Comparison of ENCODE assay signal across 17 cellular contexts in the genomic region with DNA sequence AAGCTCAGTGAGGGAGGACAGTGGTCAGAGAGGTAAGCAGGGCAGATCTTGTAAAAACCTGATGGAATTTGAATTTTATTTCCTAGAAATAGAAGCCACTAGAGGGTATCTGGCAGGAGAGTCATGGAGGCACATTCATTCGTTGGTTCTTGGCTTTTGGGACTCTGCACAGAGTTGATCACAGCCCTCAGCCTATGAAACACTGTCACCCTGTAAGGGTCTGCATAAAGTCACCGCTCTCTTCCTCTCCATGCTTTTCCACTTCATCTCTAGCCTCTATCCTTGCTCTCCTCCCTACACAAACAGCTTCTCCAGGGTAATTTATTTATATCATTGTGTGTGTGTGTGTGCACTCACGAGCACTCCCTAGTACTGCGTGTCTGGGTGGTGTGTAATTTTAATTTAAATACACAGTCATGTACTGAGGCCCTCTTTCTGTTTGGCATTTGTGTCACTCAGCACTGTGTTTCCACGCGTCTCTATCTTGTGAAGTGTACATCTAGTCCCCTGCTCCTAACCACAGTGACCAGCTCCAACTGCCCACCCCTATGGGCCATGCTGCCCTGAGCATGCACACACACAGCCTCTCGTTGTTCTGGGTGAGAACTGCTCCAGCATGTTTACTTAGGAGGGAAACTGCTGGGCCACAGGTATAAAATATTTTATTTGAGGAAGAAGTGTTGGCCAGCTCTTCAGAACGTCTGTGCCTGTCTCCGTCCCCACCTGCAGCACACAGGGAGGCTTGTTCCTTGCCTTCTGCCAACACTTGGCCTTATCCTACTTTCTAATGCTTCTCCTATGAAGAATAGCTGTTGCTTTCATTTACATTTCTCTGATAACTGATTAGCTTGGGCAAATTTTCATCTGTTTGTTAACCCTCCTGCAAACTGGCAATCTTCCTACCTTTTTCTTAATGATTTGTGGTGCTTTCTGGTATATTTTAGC. TPM values are rescaled to one million over a fixed set of nuclear protein-coding genes. Genes with fewer than 3 reads are reported as not detected.
DNase-seq lines count a peak whose midpoint lies in the region; ATAC-seq, FAIRE-seq and TF ChIP-seq lines count a peak whose summit lies in the region.
"Had no signal": no experiment of that assay in that cellular context is flagged by ENCODE, and none has a peak within 500 bp of the region (broad histone marks: within the 10 kb centered on the region; RNA-seq: fewer than 3 reads in every experiment).

No MANE protein-coding gene starts in this region.

- H3K9ac ChIP-seq in mammary epithelial cell (ENCODE audit: insufficient read depth, low read length) (no peak overlapping the region), astrocyte (ENCODE audit: low read length) (no peak overlapping the region)

- H3K27me3 ChIP-seq in mammary epithelial cell (ENCODE audit: insufficient read depth, low read length) (no peaks in the 10 kb centered on the region), astrocyte (ENCODE audit: insufficient read depth, low read length) (no peaks in the 10 kb centered on the region), right lobe of liver (no peaks in the 10 kb centered on the region)
- H3K27me3 ChIP-seq: esophagus squamous epithelium had no signal

- H4K20me1 ChIP-seq in mammary epithelial cell (ENCODE audit: insufficient read depth, low read length) = no peaks in the 10 kb centered on the region
- H4K20me1 ChIP-seq in astrocyte (ENCODE audit: insufficient read depth, low read length) = peaks cover 90% of the 10 kb centered on the region

- no peaks in the 10 kb centered on the region for H3K27me3 Mint-ChIP-seq in MCF 10A (ENCODE audit: insufficient read depth, unreplicated experiment)
- H3K27me3 Mint-ChIP-seq in astrocyte (ENCODE audit: low read depth, unreplicated experiment) = peaks cover 16% of the 10 kb centered on the region
- H3K27me3 Mint-ChIP-seq in type B pancreatic cell = peaks cover 3% of the 10 kb centered on the region
- H3K27me3 Mint-ChIP-seq: CD4-positive, alpha-beta memory T cell; central memory CD8-positive, alpha-beta T cell; natural killer cell treated with Interleukin-12 subunit alpha and Interleukin-12 subunit beta and Interleukin-15 and Interleukin-18, amount 100 ng/mL, for 72 hours had no signal

- ATAC-seq in right lobe of liver = no peak
- ATAC-seq in HG03039 (IDR thresholded peaks at IDR 0.05; ENCODE audit: unreplicated experiment) = no peak
- ATAC-seq: natural killer cell treated with Interleukin-12 subunit alpha and Interleukin-12 subunit beta and Interleukin-15 and Interleukin-18, amount 100 ng/mL, for 72 hours; PC-3 had no signal

- H3K4me3 ChIP-seq in mammary epithelial cell (replicated peaks in 1 of 3; ENCODE audit: insufficient read depth in 1 of 3, low read depth in 2 of 3, low read length in 3 of 3) = no peak overlapping the region
- no peak overlapping the region for H3K4me3 ChIP-seq in astrocyte (ENCODE audit: insufficient read depth, low read depth, low read length)
- no peak overlapping the region for H3K4me3 ChIP-seq in right lobe of liver
- H3K4me3 ChIP-seq: esophagus squamous epithelium, lung had no signal

- in situ Hi-C loops in mammary epithelial cell (cut with MboI; ENCODE audit: low sequenced_read_pairs in 2 of 2) = loop anchor here in 1 of 2 donors (10.0 kb wide), 1 partner anchor 180 kb away; no protein-coding TSS in a partner anchor

- H3K9me3 ChIP-seq in mammary epithelial cell (replicated peaks; ENCODE audit: insufficient read depth, low read length) (no peaks in the 10 kb centered on the region), astrocyte (ENCODE audit: insufficient read depth, low read depth, low read length) (no peaks in the 10 kb centered on the region), right lobe of liver (no peaks in the 10 kb centered on the region)
- H3K9me3 ChIP-seq: esophagus squamous epithelium had no signal

- no peak overlapping the region for H3K4me3 Mint-ChIP-seq in MCF 10A (ENCODE audit: unreplicated experiment)
- no peak overlapping the region for H3K4me3 Mint-ChIP-seq in astrocyte (ENCODE audit: unreplicated experiment)
- H3K4me3 Mint-ChIP-seq in type B pancreatic cell = peak overlapping the region; percentile 8
- H3K4me3 Mint-ChIP-seq: CD4-positive, alpha-beta memory T cell; central memory CD8-positive, alpha-beta T cell; natural killer cell treated with Interleukin-12 subunit alpha and Interleukin-12 subunit beta and Interleukin-15 and Interleukin-18, amount 100 ng/mL, for 72 hours had no signal

- H3K4me1 ChIP-seq in mammary epithelial cell (ENCODE audit: insufficient read depth, low read length) (no peaks in the 10 kb centered on the region), astrocyte (ENCODE audit: insufficient read depth, low read length) (peaks cover 4% of the 10 kb centered on the region), right lobe of liver (peaks cover 0 to 7% (median 0%) of the 10 kb centered on the region in 4 donors)

- no peak for TF ChIP-seq POLR2A in right lobe of liver (IDR thresholded peaks at IDR 0.05)

- H3K36me3 Mint-ChIP-seq in MCF 10A (ENCODE audit: insufficient read depth, unreplicated experiment) = no peaks in the 10 kb centered on the region
- H3K36me3 Mint-ChIP-seq in astrocyte (ENCODE audit: low read depth, unreplicated experiment) = peaks cover 11% of the 10 kb centered on the region
- H3K36me3 Mint-ChIP-seq in type B pancreatic cell = peaks cover 20% of the 10 kb centered on the region
- H3K36me3 Mint-ChIP-seq: natural killer cell treated with Interleukin-12 subunit alpha and Interleukin-12 subunit beta and Interleukin-15 and Interleukin-18, amount 100 ng/mL, for 72 hours had no signal

- H3K27ac Mint-ChIP-seq in MCF 10A (ENCODE audit: low read depth, unreplicated experiment) = peak overlapping the region; percentile 25
- no peak overlapping the region for H3K27ac Mint-ChIP-seq in astrocyte (ENCODE audit: unreplicated experiment)
- peak overlapping the region; percentile 14 for H3K27ac Mint-ChIP-seq in type B pancreatic cell
- H3K27ac Mint-ChIP-seq: natural killer cell treated with Interleukin-12 subunit alpha and Interleukin-12 subunit beta and Interleukin-15 and Interleukin-18, amount 100 ng/mL, for 72 hours had no signal

- CTCF ChIA-PET in MCF 10A (lab: Yijun Ruan, JAX) (interaction anchor here (0.6 to 0.9 kb wide), 3 partner anchors 23 to 194 kb away, joined by 3 to 4 read pairs (median 3); no protein-coding TSS in a partner anchor), mammary epithelial cell (lab: Charles Lee; ENCODE audit: low non-redundant PET) (no interaction called here)

- H3K9me3 Mint-ChIP-seq in MCF 10A (ENCODE audit: unreplicated experiment) (no peaks in the 10 kb centered on the region), astrocyte (ENCODE audit: unreplicated experiment) (peaks cover 4% of the 10 kb centered on the region), type B pancreatic cell (no peaks in the 10 kb centered on the region)
- H3K9me3 Mint-ChIP-seq: CD4-positive, alpha-beta memory T cell; central memory CD8-positive, alpha-beta T cell; natural killer cell treated with Interleukin-12 subunit alpha and Interleukin-12 subunit beta and Interleukin-15 and Interleukin-18, amount 100 ng/mL, for 72 hours had no signal

- dilution Hi-C loops in mammary epithelial cell (cut with HindIII; ENCODE audit: low sequenced_read_pairs) = loop anchor here (5.0 kb wide), 1 partner anchor 43 kb away; no protein-coding TSS in a partner anchor

- WGBS in mammary epithelial cell (ENCODE audit: low coverage, missing lambda C conversion rate) = 49% methylated on average over 9 of the region's 9 CpGs
- WGBS in right lobe of liver (ENCODE audit: insufficient coverage, low coverage, low lambda C conversion rate, missing lambda C conversion rate) = 82% methylated on average over 7 of the region's 9 CpGs

- no peak for TF ChIP-seq CTCF in MCF 10A (IDR thresholded peaks at IDR 0.05; ENCODE audit: unreplicated experiment)
- no peak for TF ChIP-seq CTCF in mammary epithelial cell (conservative IDR thresholded peaks at IDR 0.05 in 1 of 2, IDR thresholded peaks at IDR 0.05 in 1 of 2; ENCODE audit: extremely low read depth in 1 of 2, insufficient read depth in 1 of 2, low read depth in 1 of 2, low read length in 2 of 2)
- TF ChIP-seq CTCF in astrocyte (IDR thresholded peaks at IDR 0.05; ENCODE audit: insufficient read depth, low read depth, low read length) = no peak
- TF ChIP-seq CTCF in right lobe of liver (IDR thresholded peaks at IDR 0.05) = no peak
- no peak for TF ChIP-seq CTCF in type B pancreatic cell (conservative IDR thresholded peaks at IDR 0.05)

- H3K4me1 Mint-ChIP-seq in MCF 10A (ENCODE audit: insufficient read depth, unreplicated experiment) (peaks cover 16% of the 10 kb centered on the region), astrocyte (ENCODE audit: low read depth, unreplicated experiment) (peaks cover 36% of the 10 kb centered on the region), type B pancreatic cell (ENCODE audit: unreplicated experiment) (peaks cover 73% of the 10 kb centered on the region)

- H3K36me3 ChIP-seq in mammary epithelial cell (ENCODE audit: insufficient read depth, low read length) (no peaks in the 10 kb centered on the region), astrocyte (ENCODE audit: insufficient read depth, low read length) (no peaks in the 10 kb centered on the region), right lobe of liver (no peaks in the 10 kb centered on the region)
- H3K36me3 ChIP-seq: esophagus squamous epithelium had no signal

- H3K27ac ChIP-seq in mammary epithelial cell (ENCODE audit: insufficient read depth, low read depth, low read length) (no peak overlapping the region), astrocyte (ENCODE audit: low read depth, low read length) (no peak overlapping the region), right lobe of liver (no peak overlapping the region)
- H3K27ac ChIP-seq: esophagus squamous epithelium had no signal

- H3K4me2 ChIP-seq in mammary epithelial cell (ENCODE audit: insufficient read depth, low read depth, low read length) = no peak overlapping the region
- H3K4me2 ChIP-seq in astrocyte (ENCODE audit: low read length) = peak overlapping the region; percentile 83

- no TSS peak for BruUV-seq in MCF 10A (replicated peaks; lab: Mats Ljungman, UMichigan)
- no TSS peak for BruUV-seq in mammary epithelial cell (replicated peaks; lab: Mats Ljungman, UMichigan)

- intact Hi-C loops in MCF 10A (cut with micrococcal nuclease) = no loop called here
- intact Hi-C loops in mammary epithelial cell (cut with micrococcal nuclease) = no loop called here
- intact Hi-C loops in right lobe of liver (cut with DNase I) = no loop called here

- DNase-seq in MCF 10A (ENCODE audit: unreplicated experiment) = no peak
- DNase-seq in mammary epithelial cell = no peak
- DNase-seq in astrocyte (ENCODE audit: low read depth) = no peak
- DNase-seq in right lobe of liver = peak in 2 of 3 donors; percentile 23 to 27
- no peak for DNase-seq in type B pancreatic cell (ENCODE audit: extremely low spot score, unreplicated experiment)
- no peak for DNase-seq in amniotic stem cell (lab: John Stamatoyannopoulos, UW)
- no peak for DNase-seq in KG1 (lab: John Stamatoyannopoulos, UW)
- DNase-seq: CD4-positive, alpha-beta memory T cell; esophagus squamous epithelium; NCI-H2171; NCI-H748 treated with DMSO at 0.1 percent for 48 hours; PC-3 had no signal

- POLR2A ChIA-PET in MCF 10A (lab: Yijun Ruan, JAX) = no interaction called here

- H2AFZ ChIP-seq in mammary epithelial cell (ENCODE audit: low read depth, low read length) (no peak overlapping the region), astrocyte (ENCODE audit: low read depth, low read length) (no peak overlapping the region)

- FAIRE-seq in astrocyte (lab: Jason Lieb, UNC) = no peak
- FAIRE-seq: GM18507 had no signal

- H3K79me2 ChIP-seq in mammary epithelial cell (ENCODE audit: insufficient read depth, low read length) (peaks cover 83% of the 10 kb centered on the region), astrocyte (ENCODE audit: insufficient read depth, low read length) (peaks cover 95% of the 10 kb centered on the region)

RNA-seq across cellular contexts. Expression of a gene that starts 4.5 kb away (rescaled TPM):
- total RNA-seq in MCF 10A (2022) = 1.3 and 1.7 TPM in 2 replicates
- total RNA-seq in mammary epithelial cell = 1 to 10 TPM in 1 of 2 donors, under 1 TPM in 1; 0.82 to 1.0 TPM
- 0.01 TPM for polyA plus RNA-seq in mammary epithelial cell
- polyA minus RNA-seq in mammary epithelial cell = 0.67 TPM
- total RNA-seq in astrocyte = 2.5 TPM in 2 replicates
- 1 to 10 TPM in 2 of 6 experiments, under 1 TPM in 4; 0.37 to 1.7 (median 0.60) TPM for total RNA-seq in right lobe of liver
- 3.3 and 7.0 TPM in 2 replicates for total RNA-seq in type B pancreatic cell (ENCODE audit: low replicate concordance)

Comparison
In these comparisons a context has a peak if more than half of its experiments do, and no peak if none do; other contexts are left out.
1. DNase-seq: peak in right lobe of liver (2 of 3); none in MCF 10A (single experiment), mammary epithelial cell (single experiment), astrocyte (single experiment), type B pancreatic cell (single experiment), amniotic stem cell (single experiment) and KG1 (single experiment).